Comparison of ENCODE assay signal across 8 cellular contexts in the genomic region with DNA sequence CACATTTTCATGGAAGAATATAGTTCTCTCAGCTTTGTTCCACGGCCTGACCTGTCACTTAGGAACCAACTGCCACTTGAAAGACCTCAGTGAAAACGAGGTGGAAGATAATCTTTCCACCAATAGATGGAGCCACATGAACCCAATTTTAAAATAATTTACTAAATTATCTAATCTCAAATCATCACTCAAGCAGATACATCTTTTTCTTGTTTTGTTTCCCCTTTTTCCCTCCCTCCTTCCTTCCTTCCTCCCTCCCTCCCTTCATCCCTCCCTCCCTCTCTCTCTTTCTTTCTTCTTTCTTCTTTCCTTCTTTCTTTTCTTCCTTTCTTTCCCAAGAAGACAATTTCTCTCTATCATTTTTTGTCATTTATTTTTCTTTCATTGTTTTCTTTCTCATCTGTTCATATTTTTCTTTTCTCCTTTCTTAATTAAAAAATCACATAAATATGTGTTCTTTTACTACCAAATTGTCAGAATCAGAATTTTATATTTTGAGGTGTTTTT.
DNase-seq lines count a peak whose midpoint lies in the region; ATAC-seq and TF ChIP-seq lines count a peak whose summit lies in the region.

No MANE protein-coding gene starts in this region.

- WGBS in hepatocyte (ENCODE audit: low lambda C conversion rate, missing lambda C conversion rate) = 3% methylated on average over 2 of the region's 2 CpGs
- WGBS in upper lobe of left lung, 2 donors = 2 to 9% methylated on average over 2 of the region's 2 CpGs

- in situ Hi-C loops in SK-MEL-5 (cut with HindIII; ENCODE audit: low pct_unique_long_range_greater_than_20kb, low sequenced_read_pairs) = no loop called here

- no peaks in the 10 kb centered on the region for H3K36me3 ChIP-seq in hepatocyte (replicated peaks; ENCODE audit: insufficient read depth, low read depth)
- no peaks in the 10 kb centered on the region for H3K36me3 ChIP-seq in upper lobe of left lung

- H3K4me2 ChIP-seq in hepatocyte = no peak overlapping the region

- H2AFZ ChIP-seq in hepatocyte = no peak overlapping the region

- TF ChIP-seq CTCF in hepatocyte (IDR thresholded peaks at IDR 0.05; ENCODE audit: poor library complexity) = peak; percentile 65
- peak in 5 of 6 experiments; percentile 26 to 44 (median 36) for TF ChIP-seq CTCF in upper lobe of left lung (IDR thresholded peaks at IDR 0.05)

- H3K27ac ChIP-seq in hepatocyte (no peak overlapping the region), upper lobe of left lung (no peak overlapping the region)

- ATAC-seq in upper lobe of left lung (ENCODE audit: low FRiP score in 2 of 2) (peak in 1 of 2 donors; percentile 52), HG03159 (IDR thresholded peaks at IDR 0.05; ENCODE audit: unreplicated experiment) (no peak), HG03565 (IDR thresholded peaks at IDR 0.05; ENCODE audit: unreplicated experiment) (no peak), left ventricle myocardium superior (no peak)

- H3K9me2 ChIP-seq in hepatocyte (replicated peaks; ENCODE audit: insufficient read depth) = no peaks in the 10 kb centered on the region

- intact Hi-C loops in left ventricle myocardium superior (cut with micrococcal nuclease) = no loop called here

- H3K4me1 ChIP-seq in hepatocyte (ENCODE audit: insufficient read depth) (no peaks in the 10 kb centered on the region), upper lobe of left lung (peaks cover 0 to 3% (median 0%) of the 10 kb centered on the region in 4 donors)

- no peaks in the 10 kb centered on the region for H4K20me1 ChIP-seq in hepatocyte (ENCODE audit: insufficient read depth, poor library complexity, severe bottlenecking)

- no peaks in the 10 kb centered on the region for H3K9me3 ChIP-seq in hepatocyte (ENCODE audit: low read depth)
- no peaks in the 10 kb centered on the region for H3K9me3 ChIP-seq in upper lobe of left lung

- H3K4me3 ChIP-seq in hepatocyte (no peak overlapping the region), upper lobe of left lung (no peak overlapping the region)

- DNase-seq in CD1c-positive myeloid dendritic cell (ENCODE audit: extremely low spot score) (peak; percentile 59), H4 (ENCODE audit: low spot score) (peak; percentile 36), SK-MEL-5 (ENCODE audit: low read depth, low spot score) (peak; percentile 66), hepatocyte (ENCODE audit: low spot score) (peak; percentile 54), upper lobe of left lung (no peak), left ventricle myocardium superior (no peak)

- no peak for TF ChIP-seq EP300 in upper lobe of left lung (IDR thresholded peaks at IDR 0.05)

- H3K27me3 ChIP-seq in hepatocyte (no peaks in the 10 kb centered on the region), upper lobe of left lung (no peaks in the 10 kb centered on the region)

- TF ChIP-seq POLR2A in upper lobe of left lung (IDR thresholded peaks at IDR 0.05) = no peak

- H3K79me2 ChIP-seq in hepatocyte = no peaks in the 10 kb centered on the region

Comparison
In these comparisons a context has a peak if more than half of its experiments do, and no peak if none do; other contexts are left out.
1. DNase-seq: peak in CD1c-positive myeloid dendritic cell (single experiment), H4 (single experiment), SK-MEL-5 (single experiment) and hepatocyte (single experiment); none in upper lobe of left lung (0 of 2) and left ventricle myocardium superior (single experiment).